Comparison of ENCODE assay signal across 8 cellular contexts in the genomic region with DNA sequence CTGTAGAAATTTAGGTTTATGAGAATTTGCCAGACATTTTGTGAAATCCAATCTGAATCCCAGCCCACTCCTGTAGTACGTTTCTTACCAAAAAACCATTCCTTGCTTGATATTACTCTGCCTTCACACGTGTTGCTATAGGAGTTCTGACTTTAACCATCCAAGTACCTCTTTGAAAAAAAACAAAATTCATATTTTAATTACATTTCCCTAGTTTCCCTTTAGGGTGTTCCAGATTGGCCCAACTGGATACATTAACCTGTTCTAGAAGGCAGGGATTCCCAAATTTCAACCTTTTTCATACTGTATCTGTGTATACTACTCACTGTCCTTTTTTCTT. TPM values are rescaled to one million over a fixed set of nuclear protein-coding genes. Genes with fewer than 3 reads are reported as not detected.
DNase-seq lines count a peak whose midpoint lies in the region; ATAC-seq and TF ChIP-seq lines count a peak whose summit lies in the region.

No MANE protein-coding gene starts in this region.

- peak overlapping the region; percentile 99 for H3K4me3 Mint-ChIP-seq in mesothelial cell of epicardium

- TF ChIP-seq POLR2A in breast epithelium (IDR thresholded peaks at IDR 0.05) (no peak), vagina (IDR thresholded peaks at IDR 0.05) (no peak)

- intact Hi-C loops in left ventricle myocardium inferior (cut with micrococcal nuclease) (no loop called here), Right ventricle myocardium inferior (cut with DNase I) (loop anchor here (5.0 kb wide), 1 partner anchor 64 kb away; no protein-coding TSS in a partner anchor), breast epithelium (cut with DNase I; ENCODE audit: low total_unique reads) (no loop called here), vagina (cut with DNase I) (loop anchor here (5.0 kb wide), 1 partner anchor 84 kb away; no protein-coding TSS in a partner anchor)

- peak overlapping the region; percentile 98 for H3K27ac Mint-ChIP-seq in mesothelial cell of epicardium

- no peaks in the 10 kb centered on the region for H3K36me3 ChIP-seq in left ventricle myocardium inferior
- H3K36me3 ChIP-seq in breast epithelium = no peaks in the 10 kb centered on the region
- no peaks in the 10 kb centered on the region for H3K36me3 ChIP-seq in vagina

- peak overlapping the region; percentile 82 for H3K4me3 ChIP-seq in left ventricle myocardium inferior
- H3K4me3 ChIP-seq in breast epithelium = peak overlapping the region; percentile 72 to 89 (median 83)
- peak overlapping the region; percentile 59 to 97 for H3K4me3 ChIP-seq in vagina

- peaks cover 15% of the 10 kb centered on the region for H3K9me3 Mint-ChIP-seq in mesothelial cell of epicardium

- H3K4me1 ChIP-seq in left ventricle myocardium inferior (peaks cover 65% of the 10 kb centered on the region), breast epithelium (peaks cover 0 to 13% of the 10 kb centered on the region in 2 donors), vagina (peaks cover 44% of the 10 kb centered on the region)

- peaks cover 33% of the 10 kb centered on the region for H3K4me1 Mint-ChIP-seq in mesothelial cell of epicardium

- peaks cover 21% of the 10 kb centered on the region for H3K9me3 ChIP-seq in left ventricle myocardium inferior (replicated peaks)
- H3K9me3 ChIP-seq in breast epithelium = peaks cover 0 to 7% of the 10 kb centered on the region in 2 donors
- H3K9me3 ChIP-seq in vagina = no peaks in the 10 kb centered on the region

- TF ChIP-seq CTCF in left ventricle myocardium inferior (IDR thresholded peaks at IDR 0.05; ENCODE audit: borderline replicate concordance) (no peak), breast epithelium (IDR thresholded peaks at IDR 0.05) (no peak), mesothelial cell of epicardium (IDR thresholded peaks at IDR 0.05; ENCODE audit: unreplicated experiment) (no peak), vagina (IDR thresholded peaks at IDR 0.05) (no peak)

- no peaks in the 10 kb centered on the region for H3K27me3 ChIP-seq in left ventricle myocardium inferior (ENCODE audit: low read depth)
- H3K27me3 ChIP-seq in breast epithelium = no peaks in the 10 kb centered on the region
- no peaks in the 10 kb centered on the region for H3K27me3 ChIP-seq in vagina

- ATAC-seq in Right ventricle myocardium inferior (no peak), HG02884 (IDR thresholded peaks at IDR 0.05; ENCODE audit: unreplicated experiment) (no peak)

- H3K36me3 Mint-ChIP-seq in mesothelial cell of epicardium = peaks cover 6% of the 10 kb centered on the region

- H3K27me3 Mint-ChIP-seq in mesothelial cell of epicardium (ENCODE audit: low read depth) = no peaks in the 10 kb centered on the region

- H3K27ac ChIP-seq in left ventricle myocardium inferior (replicated peaks) (peak overlapping the region; percentile 98), breast epithelium (peak overlapping the region; percentile 97 to 99), vagina (peak overlapping the region; percentile 99)

- DNase-seq in left ventricle myocardium inferior (no peak), Right ventricle myocardium inferior (ENCODE audit: missing footprints) (no peak), breast epithelium (ENCODE audit: low spot score in 2 of 2) (no peak), mesothelial cell of epicardium (ENCODE audit: low spot score in 2 of 2, unreplicated experiment in 2 of 2) (no peak), vagina (ENCODE audit: extremely low spot score in 2 of 2) (no peak), A172 (ENCODE audit: low spot score) (no peak), hypothalamus (lab: John Stamatoyannopoulos, UW) (no peak)

RNA-seq across cellular contexts. Expression of gene PJA2, which starts 1.4 kb away (rescaled TPM):
- total RNA-seq in left ventricle myocardium inferior (77.5 TPM), Right ventricle myocardium inferior (70.5 TPM), breast epithelium (100 to 1,000 TPM; 103 to 136 (median 117) TPM), mesothelial cell of epicardium (69.2 to 70.7 TPM (median 70.5 TPM) in 3 replicates), vagina (76.1 TPM)
- total RNA-seq in A172 (2014; rRNA removed; shearing (Covaris generic)) = 53.9 and 55.2 TPM in 2 replicates

Comparison
In these comparisons a context has a peak if more than half of its experiments do, and no peak if none do; other contexts are left out.
1. intact Hi-C loops: an anchor here in Right ventricle myocardium inferior (5.0 kb wide) and vagina (5.0 kb wide); none called in left ventricle myocardium inferior and breast epithelium.